ENCODE assay signal across 8 cellular contexts in genomic region chr5:111158105-111158744, GRCh38.
DNase-seq lines count a peak whose midpoint lies in the region; ATAC-seq and TF ChIP-seq lines count a peak whose summit lies in the region.

No MANE protein-coding gene starts in this region.

- H3K27me3 Mint-ChIP-seq in activated CD4-positive, alpha-beta T cell treated with anti-CD3 and anti-CD28 coated beads for 36 hours = no peaks in the 10 kb centered on the region

- TF ChIP-seq CTCF in choroid plexus epithelial cell (conservative IDR thresholded peaks at IDR 0.05; ENCODE audit: low read depth, low read length) = peak; percentile 100
- peak in 1 of 3 donors; percentile 78 for TF ChIP-seq CTCF in lower leg skin (IDR thresholded peaks at IDR 0.05)

- no peaks in the 10 kb centered on the region for H3K9me3 Mint-ChIP-seq in activated CD4-positive, alpha-beta T cell treated with anti-CD3 and anti-CD28 coated beads for 36 hours (ENCODE audit: low read depth)

- no peak overlapping the region for H3K27ac Mint-ChIP-seq in activated CD4-positive, alpha-beta T cell treated with anti-CD3 and anti-CD28 coated beads for 36 hours

- POLR2A ChIA-PET in activated CD4-positive, alpha-beta T cell treated with anti-CD3 and anti-CD28 coated beads for 36 hours (lab: Charles Lee) = interaction anchor here (1.0 kb wide), 1 partner anchor 120 kb away, joined by 3 read pairs; no protein-coding TSS in a partner anchor

- H3K4me3 Mint-ChIP-seq in activated CD4-positive, alpha-beta T cell treated with anti-CD3 and anti-CD28 coated beads for 36 hours = no peak overlapping the region

- no peaks in the 10 kb centered on the region for H3K36me3 Mint-ChIP-seq in activated CD4-positive, alpha-beta T cell treated with anti-CD3 and anti-CD28 coated beads for 36 hours (ENCODE audit: low read depth)

- intact Hi-C loops in activated CD4-positive, alpha-beta T cell treated with anti-CD3 and anti-CD28 coated beads for 36 hours (cut with DNase I, micrococcal nuclease) = loop anchor here (1.0 to 10.0 kb wide), 6 partner anchors 69 to 989 kb away; partner anchors contain the start of gene STARD4 (in 1 of the 2)
- intact Hi-C loops in lower leg skin (cut with DNase I; ENCODE audit: low total_unique reads) = loop anchor here (10.0 kb wide), 1 partner anchor 987 kb away; no protein-coding TSS in a partner anchor

- 10 to 14% methylated on average over 9 of the region's 9 CpGs for WGBS in lower leg skin, 2 donors

- DNase-seq in NCI-H82 (lab: John Stamatoyannopoulos, UW) = peak; percentile 81
- no peak for DNase-seq in NCI-H82 treated with DMSO at 0.1 percent for 48 hours (lab: John Stamatoyannopoulos, UW; ENCODE audit: unreplicated experiment)
- DNase-seq in NCI-H2227 treated with DMSO at 0.1 percent for 48 hours (lab: John Stamatoyannopoulos, UW) = peak; percentile 39
- peak; percentile 88 for DNase-seq in activated CD4-positive, alpha-beta T cell treated with anti-CD3 and anti-CD28 coated beads for 36 hours
- DNase-seq in choroid plexus epithelial cell (ENCODE audit: low read depth) = peak; percentile 93
- DNase-seq in lower leg skin (ENCODE audit: low spot score in 2 of 2) = peak; percentile 78 to 86
- DNase-seq in stimulated activated CD8-positive, alpha-beta memory T cell treated with anti-CD3 and anti-CD28 coated beads, Interleukin-12 subunit alpha, Interleukin-12 subunit beta, amount 100 ng/mL, for 1 hour (ENCODE audit: low read depth) = peak; percentile 76

- TF ChIP-seq POLR2A in lower leg skin (IDR thresholded peaks at IDR 0.05) = no peak

- peaks cover 11% of the 10 kb centered on the region for H3K4me1 Mint-ChIP-seq in activated CD4-positive, alpha-beta T cell treated with anti-CD3 and anti-CD28 coated beads for 36 hours

- H3K4me3 ChIP-seq in choroid plexus epithelial cell (ENCODE audit: low read depth, low read length) = no peak overlapping the region
- no peak overlapping the region for H3K4me3 ChIP-seq in lower leg skin (ENCODE audit: low read depth, poor library complexity, severe bottlenecking)

- CTCF ChIA-PET in activated CD4-positive, alpha-beta T cell treated with anti-CD3 and anti-CD28 coated beads for 36 hours (lab: Charles Lee) = interaction anchor here (0.7 to 5.0 kb wide), 20 partner anchors 44 to 373 kb away, joined by 3 to 82 read pairs (median 4); partner anchors contain the start of gene CAMK4

- ATAC-seq in HG02938 (IDR thresholded peaks at IDR 0.05; ENCODE audit: unreplicated experiment) = peak; percentile 80
- peak; percentile 67 for ATAC-seq in activated CD4-positive, alpha-beta T cell treated with anti-CD3 and anti-CD28 coated beads for 36 hours
